ENCODE assay signal across 9 cellular contexts in the genomic region with DNA sequence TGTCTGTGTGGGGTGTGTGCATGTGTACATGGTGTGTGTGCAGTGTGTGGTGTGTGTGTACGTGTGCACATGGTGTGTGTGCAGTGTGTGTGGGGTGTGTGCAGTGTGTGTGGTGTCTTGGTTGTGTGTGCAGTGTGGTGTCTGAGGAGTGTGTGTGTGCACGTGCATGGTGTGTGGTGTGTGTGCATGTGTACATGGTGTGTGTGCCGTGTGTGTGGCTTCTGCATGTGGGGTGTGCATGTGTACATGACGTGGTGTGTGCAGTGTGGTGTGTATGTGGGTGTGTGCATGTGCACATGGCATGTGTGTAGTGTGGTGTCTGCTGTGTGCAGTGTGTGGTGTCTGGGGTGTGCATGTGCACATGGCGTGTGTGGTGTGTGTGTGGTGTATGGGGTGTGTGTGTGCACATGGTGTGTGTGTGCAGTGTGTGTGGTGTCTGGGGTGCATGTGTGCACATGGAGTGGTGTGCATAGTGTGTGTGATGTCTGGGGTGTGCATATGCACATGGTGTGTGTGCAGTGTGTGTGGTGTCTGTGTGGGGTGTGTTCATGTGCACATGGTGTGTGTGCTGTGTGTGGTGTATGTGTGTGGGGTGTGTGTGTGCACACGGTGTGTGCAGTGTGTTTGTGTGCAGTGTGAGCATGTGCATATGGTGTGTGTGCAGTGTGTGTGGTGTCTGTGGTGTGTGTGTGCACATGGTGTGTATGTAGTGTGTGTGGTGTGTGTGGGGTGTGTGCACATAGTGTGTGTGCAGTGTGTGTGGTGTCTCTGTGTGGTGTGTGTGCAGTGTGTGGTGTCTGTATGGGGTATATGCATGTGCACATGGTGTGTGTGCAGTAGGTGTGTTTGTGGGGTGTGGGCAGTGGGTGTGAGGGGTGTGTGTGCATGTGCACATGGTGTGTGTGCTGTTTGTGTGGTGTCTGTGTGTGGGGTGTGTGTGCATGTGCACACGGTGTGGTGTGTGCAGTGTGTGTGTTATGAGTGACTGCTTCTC. TPM values are rescaled to one million over a fixed set of nuclear protein-coding genes. Genes with fewer than 3 reads are reported as not detected.
DNase-seq lines count a peak whose midpoint lies in the region; ATAC-seq and TF ChIP-seq lines count a peak whose summit lies in the region.
"Had no signal": no experiment of that assay in that cellular context is flagged by ENCODE, and none has a peak within 500 bp of the region (broad histone marks: within the 10 kb centered on the region; RNA-seq: fewer than 3 reads in every experiment).

No MANE protein-coding gene starts in this region.

- no peak for TF ChIP-seq RAD21 in neural cell (conservative IDR thresholded peaks at IDR 0.05)

- no peak overlapping the region for H3K27ac Mint-ChIP-seq in CD4-positive, CD25-positive, alpha-beta regulatory T cell
- no peak overlapping the region for H3K27ac Mint-ChIP-seq in T-helper 2 cell treated with Interferon-gamma antibody and Interleukin-4, amounts not matched to agents 5 μg/mL and 100 μg/mL, for 36 hours
- H3K27ac Mint-ChIP-seq: IgD-negative memory B cell had no signal

- no peaks in the 10 kb centered on the region for H3K36me3 ChIP-seq in CD4-positive, CD25-positive, alpha-beta regulatory T cell (ENCODE audit: control insufficient read depth, insufficient read depth, low read length)
- no peaks in the 10 kb centered on the region for H3K36me3 ChIP-seq in neural cell (ENCODE audit: insufficient read depth, low read length)

- H3K27ac ChIP-seq in CD4-positive, CD25-positive, alpha-beta regulatory T cell (ENCODE audit: insufficient read depth, low read length, poor library complexity, severe bottlenecking) = no peak overlapping the region
- H3K27ac ChIP-seq in neural cell (ENCODE audit: low read length) = no peak overlapping the region

- H3K4me1 ChIP-seq in CD4-positive, CD25-positive, alpha-beta regulatory T cell (ENCODE audit: control insufficient read depth, insufficient read depth, low read length, poor library complexity, severe bottlenecking) = no peaks in the 10 kb centered on the region

- peaks cover 0 to 4% (median 0%) of the 10 kb centered on the region in 7 donors for H3K9me3 Mint-ChIP-seq in CD4-positive, CD25-positive, alpha-beta regulatory T cell
- no peaks in the 10 kb centered on the region for H3K9me3 Mint-ChIP-seq in T-helper 2 cell treated with Interferon-gamma antibody and Interleukin-4, amounts not matched to agents 5 μg/mL and 100 μg/mL, for 36 hours
- H3K9me3 Mint-ChIP-seq: IgD-negative memory B cell had no signal

- H3K9ac ChIP-seq in neural cell (ENCODE audit: low read length) = no peak overlapping the region

- no peaks in the 10 kb centered on the region for H3K4me1 Mint-ChIP-seq in CD4-positive, CD25-positive, alpha-beta regulatory T cell
- no peaks in the 10 kb centered on the region for H3K4me1 Mint-ChIP-seq in T-helper 2 cell treated with Interferon-gamma antibody and Interleukin-4, amounts not matched to agents 5 μg/mL and 100 μg/mL, for 36 hours (ENCODE audit: low read depth)

- H3K27me3 ChIP-seq in CD4-positive, CD25-positive, alpha-beta regulatory T cell (ENCODE audit: control insufficient read depth, insufficient read depth, low read length) = peaks cover 3% of the 10 kb centered on the region
- H3K27me3 ChIP-seq in neural cell (ENCODE audit: insufficient read depth, low read depth, low read length) = peaks cover 10% of the 10 kb centered on the region

- no peaks in the 10 kb centered on the region for H3K27me3 Mint-ChIP-seq in CD4-positive, CD25-positive, alpha-beta regulatory T cell
- peaks cover 3% of the 10 kb centered on the region for H3K27me3 Mint-ChIP-seq in T-helper 2 cell treated with Interferon-gamma antibody and Interleukin-4, amounts not matched to agents 5 μg/mL and 100 μg/mL, for 36 hours (ENCODE audit: low read depth)
- H3K27me3 Mint-ChIP-seq: IgD-negative memory B cell had no signal

- no peaks in the 10 kb centered on the region for H3K36me3 Mint-ChIP-seq in CD4-positive, CD25-positive, alpha-beta regulatory T cell
- H3K36me3 Mint-ChIP-seq in T-helper 2 cell treated with Interferon-gamma antibody and Interleukin-4, amounts not matched to agents 5 μg/mL and 100 μg/mL, for 36 hours (ENCODE audit: low read depth) = no peaks in the 10 kb centered on the region
- H3K36me3 Mint-ChIP-seq: IgD-negative memory B cell had no signal

- H3K9me2 ChIP-seq in neural cell (ENCODE audit: insufficient read depth, low read length) = no peaks in the 10 kb centered on the region

- H3K4me2 ChIP-seq in neural cell (ENCODE audit: low read length) = no peak overlapping the region

- peak in 1 of 3 donors; percentile 6 for DNase-seq in CD4-positive, CD25-positive, alpha-beta regulatory T cell
- peak; percentile 15 for DNase-seq in choroid plexus epithelial cell (ENCODE audit: low read depth)
- no peak for DNase-seq in T-helper 2 cell treated with Interferon-gamma antibody and Interleukin-4, amounts not matched to agents 5 μg/mL and 100 μg/mL, for 36 hours (ENCODE audit: low spot score)
- DNase-seq in HT-29 (ENCODE audit: low spot score) = no peak
- DNase-seq in KBM-7 = no peak

- H3K4me3 ChIP-seq in CD4-positive, CD25-positive, alpha-beta regulatory T cell (ENCODE audit: low read depth, low read length) = no peak overlapping the region
- H3K4me3 ChIP-seq in choroid plexus epithelial cell (ENCODE audit: low read depth, low read length) (no peak overlapping the region), neural cell (ENCODE audit: low read length) (no peak overlapping the region)

- in situ Hi-C loops in KBM-7 (cut with MboI; ENCODE audit: low pct_unique_long_range_greater_than_20kb, low sequenced_read_pairs) = no loop called here

- no peak for TF ChIP-seq EP300 in neural cell (conservative IDR thresholded peaks at IDR 0.05; ENCODE audit: poor library complexity, severe bottlenecking)

- H2AFZ ChIP-seq in neural cell (ENCODE audit: low read depth, low read length) = no peak overlapping the region

- no peaks in the 10 kb centered on the region for H4K20me1 ChIP-seq in neural cell (ENCODE audit: insufficient read depth)

- TF ChIP-seq CTCF in choroid plexus epithelial cell (conservative IDR thresholded peaks at IDR 0.05; ENCODE audit: low read depth, low read length) = no peak
- no peak for TF ChIP-seq CTCF in neural cell (IDR thresholded peaks at IDR 0.05; ENCODE audit: poor library complexity, severe bottlenecking)

- no peaks in the 10 kb centered on the region for H3K79me2 ChIP-seq in neural cell (replicated peaks; ENCODE audit: insufficient read depth, low read length)

- H3K4me3 Mint-ChIP-seq in CD4-positive, CD25-positive, alpha-beta regulatory T cell = no peak overlapping the region
- no peak overlapping the region for H3K4me3 Mint-ChIP-seq in T-helper 2 cell treated with Interferon-gamma antibody and Interleukin-4, amounts not matched to agents 5 μg/mL and 100 μg/mL, for 36 hours
- H3K4me3 Mint-ChIP-seq: IgD-negative memory B cell had no signal

- ATAC-seq in CD4-positive, CD25-positive, alpha-beta regulatory T cell (ENCODE audit: low read depth in 2 of 2) = peak; percentile 59
- peak; percentile 27 for ATAC-seq in HG02642 (IDR thresholded peaks at IDR 0.05; ENCODE audit: poor library complexity, unreplicated experiment)
- no peak for ATAC-seq in GM21786 (IDR thresholded peaks at IDR 0.05; ENCODE audit: unreplicated experiment)

- no peaks in the 10 kb centered on the region for H3F3A ChIP-seq in neural cell (ENCODE audit: insufficient read depth, low read length, poor library complexity, severe bottlenecking)

- peaks cover 0 to 4% of the 10 kb centered on the region in 2 experiments for H3K9me3 ChIP-seq in CD4-positive, CD25-positive, alpha-beta regulatory T cell (ENCODE audit: control insufficient read depth in 2 of 2, low read length in 2 of 2)
- peaks cover 2% of the 10 kb centered on the region for H3K9me3 ChIP-seq in neural cell (ENCODE audit: low read length)

TF ChIP-seq in neural cell, 6 proteins besides CTCF, POLR2A, EP300 and RAD21:
- TF ChIP-seq EZH2 (IDR thresholded peaks at IDR 0.05; ENCODE audit: borderline replicate concordance, insufficient read depth, low read length, poor library complexity, severe bottlenecking) (peak; percentile 48), MXI1 (conservative IDR thresholded peaks at IDR 0.05; ENCODE audit: poor library complexity, severe bottlenecking) (no peak)

RNA-seq across cellular contexts. Expression of a gene that starts 40.6 kb away (rescaled TPM):
- total RNA-seq in CD4-positive, CD25-positive, alpha-beta regulatory T cell = 4.4 TPM
- polyA plus RNA-seq in CD4-positive, CD25-positive, alpha-beta regulatory T cell = 1 to 10 TPM in 3 of 4 donors, under 1 TPM in 1; 0.85 to 4.5 (median 2.6) TPM
- polyA plus RNA-seq in neural cell = 21.0 and 30.9 TPM in 2 replicates
- polyA minus RNA-seq in neural cell = 14.1 and 25.9 TPM in 2 replicates
- total RNA-seq in HT-29 (2014; rRNA removed; shearing (Covaris generic)) = 2.3 and 6.4 TPM in 2 replicates
